In genomic region chr7:107208563-107208962, GRCh38 we compare ENCODE assay signal across 21 cellular contexts. TPM values are rescaled to one million over a fixed set of nuclear protein-coding genes. Genes with fewer than 3 reads are reported as not detected.
A peak's percentile ranks its signal among the peaks of the same experiment; 100 is the strongest.
DNase-seq lines count a peak whose midpoint lies in the region; ATAC-seq and TF ChIP-seq lines count a peak whose summit lies in the region.
"Had no signal": no experiment of that assay in that cellular context is flagged by ENCODE, and none has a peak within 500 bp of the region (broad histone marks: within the 10 kb centered on the region; RNA-seq: fewer than 3 reads in every experiment).

No MANE protein-coding gene starts in this region.

- TF ChIP-seq CTCF in thoracic aorta (IDR thresholded peaks at IDR 0.05), result no peak
- no peak for TF ChIP-seq CTCF in BE2C (IDR thresholded peaks at IDR 0.05; ENCODE audit: low read depth, low read length)

- ATAC-seq in naive B cell (ENCODE audit: low read depth in 2 of 2), result no peak
- no peak for ATAC-seq in thoracic aorta (ENCODE audit: insufficient number of reproducible peaks, low FRiP score, low read depth)
- ATAC-seq: A549 had no signal

- H3K36me3 ChIP-seq in thoracic aorta, result peaks cover 17% of the 10 kb centered on the region
- no peaks in the 10 kb centered on the region for H3K36me3 ChIP-seq in BE2C

- DNase-seq in activated naive CD8-positive, alpha-beta T cell treated with anti-CD3 and anti-CD28 coated beads for 36 hours, result no peak
- DNase-seq in cerebellum (ENCODE audit: low spot score) (peak; percentile 20), naive B cell (no peak), thoracic aorta (ENCODE audit: low spot score) (no peak), DMS53 (lab: John Stamatoyannopoulos, UW) (no peak), BE2C (no peak)
- DNase-seq in stimulated activated naive CD4-positive, alpha-beta T cell treated with Interleukin-2 at 50 U/mL for 16 hours (lab: John Stamatoyannopoulos, UW), result no peak
- DNase-seq: activated naive CD4-positive, alpha-beta T cell; CD4-positive, alpha-beta T cell; DMS79 treated with DMSO at 0.1 percent for 48 hours; endodermal cell; GOT3; NCI-H2029; NCI-H526 treated with DMSO at 0.1 percent for 48 hours; posterior cingulate gyrus; stimulated activated CD4-positive, alpha-beta T cell treated with anti-CD3 and anti-CD28 coated beads, Interleukin-12 subunit alpha, Interleukin-12 subunit beta, amount 100 ng/mL, for 4 hours; T1000; upper lobe of left lung had no signal

- no peaks in the 10 kb centered on the region for H3K9me3 ChIP-seq in thoracic aorta
- H3K9me3 ChIP-seq in BE2C, result no peaks in the 10 kb centered on the region
- H3K9me3 ChIP-seq: A549, SJSA1, upper lobe of left lung had no signal

- no peaks in the 10 kb centered on the region for H3K27me3 Mint-ChIP-seq in activated naive CD8-positive, alpha-beta T cell
- no peaks in the 10 kb centered on the region for H3K27me3 Mint-ChIP-seq in activated naive CD8-positive, alpha-beta T cell treated with anti-CD3 and anti-CD28 coated beads for 36 hours
- no peaks in the 10 kb centered on the region for H3K27me3 Mint-ChIP-seq in naive B cell
- H3K27me3 Mint-ChIP-seq: CD4-positive, alpha-beta T cell had no signal

- H3K4me1 ChIP-seq in thoracic aorta (ENCODE audit: control insufficient read depth in 1 of 2, low read depth in 2 of 2), result peaks cover 0 to 24% of the 10 kb centered on the region in 2 donors
- no peaks in the 10 kb centered on the region for H3K4me1 ChIP-seq in BE2C
- H3K4me1 ChIP-seq: A549, SJSA1 had no signal

- H3K36me3 Mint-ChIP-seq in activated naive CD8-positive, alpha-beta T cell, result peaks cover 15% of the 10 kb centered on the region
- H3K36me3 Mint-ChIP-seq in activated naive CD8-positive, alpha-beta T cell treated with anti-CD3 and anti-CD28 coated beads for 36 hours, result peaks cover 13% of the 10 kb centered on the region
- H3K36me3 Mint-ChIP-seq in naive B cell, result peaks cover 19 to 45% of the 10 kb centered on the region in 2 donors

- H3K4me3 ChIP-seq in thoracic aorta (no peak overlapping the region), BE2C (ENCODE audit: low read depth, low read length) (no peak overlapping the region)
- H3K4me3 ChIP-seq: A549, SJSA1, upper lobe of left lung had no signal

- H3K4me1 Mint-ChIP-seq in activated naive CD8-positive, alpha-beta T cell (ENCODE audit: low read depth), result no peaks in the 10 kb centered on the region
- peaks cover 5% of the 10 kb centered on the region for H3K4me1 Mint-ChIP-seq in activated naive CD8-positive, alpha-beta T cell treated with anti-CD3 and anti-CD28 coated beads for 36 hours
- H3K4me1 Mint-ChIP-seq in naive B cell, result peaks cover 0 to 8% (median 5%) of the 10 kb centered on the region in 3 donors

- peak overlapping the region; percentile 61 for H3K27ac Mint-ChIP-seq in activated naive CD8-positive, alpha-beta T cell
- no peak overlapping the region for H3K27ac Mint-ChIP-seq in activated naive CD8-positive, alpha-beta T cell treated with anti-CD3 and anti-CD28 coated beads for 36 hours
- peak overlapping the region in 4 of 6 donors; percentile 3 to 79 (median 26) for H3K27ac Mint-ChIP-seq in naive B cell
- H3K27ac Mint-ChIP-seq: endodermal cell had no signal

- peak overlapping the region; percentile 36 to 51 for H3K27ac ChIP-seq in thoracic aorta
- H3K27ac ChIP-seq: A549, SJSA1 had no signal

- no peaks in the 10 kb centered on the region for H3K9me3 Mint-ChIP-seq in activated naive CD8-positive, alpha-beta T cell (ENCODE audit: low read depth)
- H3K9me3 Mint-ChIP-seq in activated naive CD8-positive, alpha-beta T cell treated with anti-CD3 and anti-CD28 coated beads for 36 hours, result no peaks in the 10 kb centered on the region
- H3K9me3 Mint-ChIP-seq in naive B cell, result peaks cover 0 to 5% (median 2%) of the 10 kb centered on the region in 7 donors
- H3K9me3 Mint-ChIP-seq: CD4-positive, alpha-beta T cell; endodermal cell had no signal

- no peaks in the 10 kb centered on the region for H3K27me3 ChIP-seq in thoracic aorta (replicated peaks; ENCODE audit: insufficient read depth)
- no peaks in the 10 kb centered on the region for H3K27me3 ChIP-seq in BE2C
- H3K27me3 ChIP-seq: SJSA1, upper lobe of left lung had no signal

- no peak overlapping the region for H3K4me3 Mint-ChIP-seq in activated naive CD8-positive, alpha-beta T cell
- H3K4me3 Mint-ChIP-seq in activated naive CD8-positive, alpha-beta T cell treated with anti-CD3 and anti-CD28 coated beads for 36 hours, result no peak overlapping the region
- H3K4me3 Mint-ChIP-seq in naive B cell, result no peak overlapping the region
- H3K4me3 Mint-ChIP-seq: CD4-positive, alpha-beta T cell; endodermal cell had no signal

RNA-seq across cellular contexts. Expression of gene HBP1, which starts 39.8 kb away (rescaled TPM):
- 10 to 100 TPM; 19.4 to 19.7 TPM for total RNA-seq in activated naive CD8-positive, alpha-beta T cell treated with anti-CD3 and anti-CD28 coated beads for 36 hours
- total RNA-seq in cerebellum (79.4 TPM), thoracic aorta (100 to 1,000 TPM; 127 to 138 TPM)
- 100 to 1,000 TPM in 1 of 6 donors, 10 to 100 TPM in 5; 62.1 to 157 (median 71.8) TPM for polyA plus RNA-seq in naive B cell (ENCODE audit: low read depth in 6 of 6)
- 18.7 TPM for polyA plus RNA-seq in BE2C (2012; ENCODE audit: insufficient read depth, insufficient read length, low read depth)
